14 cellular contexts compared by ENCODE assay signal in genomic region chr9:137252555-137253506, GRCh38. TPM values are rescaled to one million over a fixed set of nuclear protein-coding genes. Genes with fewer than 3 reads are reported as not detected.
DNase-seq lines count a peak whose midpoint lies in the region; ATAC-seq and TF ChIP-seq lines count a peak whose summit lies in the region.
"Had no signal": no experiment of that assay in that cellular context is flagged by ENCODE, and none has a peak within 500 bp of the region (broad histone marks: within the 10 kb centered on the region; RNA-seq: fewer than 3 reads in every experiment).

No MANE protein-coding gene starts in this region.

- H3K9ac ChIP-seq in trophoblast cell (ENCODE audit: low read length), result no peak overlapping the region

- H2AFZ ChIP-seq in trophoblast cell (ENCODE audit: insufficient read depth, low read length, poor library complexity), result no peak overlapping the region

- H3K4me3 ChIP-seq in trophoblast cell (ENCODE audit: low read depth, low read length) (no peak overlapping the region), testis (no peak overlapping the region)

- H3K79me1 ChIP-seq in trophoblast cell (ENCODE audit: low read length), result peaks cover 12% of the 10 kb centered on the region

- peaks cover 12% of the 10 kb centered on the region for H3K79me2 ChIP-seq in trophoblast cell (ENCODE audit: control insufficient read depth, insufficient read depth, low read length, poor library complexity)

- no peaks in the 10 kb centered on the region for H3K27me3 ChIP-seq in trophoblast cell (ENCODE audit: insufficient read depth, low read length)
- H3K27me3 ChIP-seq in testis, result no peaks in the 10 kb centered on the region
- H3K27me3 ChIP-seq: gastrocnemius medialis had no signal

- H3K14ac ChIP-seq in trophoblast cell (ENCODE audit: low read length), result no peak overlapping the region

- no peak for ATAC-seq in HG03469 (IDR thresholded peaks at IDR 0.05; ENCODE audit: unreplicated experiment)
- ATAC-seq: activated T-helper 17 cell treated with anti-CD3 and anti-CD28 coated beads, Interleukin-2, amount 50 U/mL, for 72 hours; gastrocnemius medialis had no signal

- H2BK120ac ChIP-seq in trophoblast cell (ENCODE audit: insufficient read depth, low read length, poor library complexity), result no peak overlapping the region

- POLR2A ChIA-PET in RWPE1 (lab: Yijun Ruan, JAX; ENCODE audit: low non-redundant PET), result interaction anchor here (0.6 to 2.5 kb wide), 5 partner anchors 9 to 21 kb away, joined by 3 to 9 read pairs (median 7); partner anchors contain the start of gene TUBB4B

- TF ChIP-seq CTCF in RWPE1 (conservative IDR thresholded peaks at IDR 0.05; ENCODE audit: low read depth), result no peak
- no peak for TF ChIP-seq CTCF in testis (IDR thresholded peaks at IDR 0.05)

- H3K36me3 ChIP-seq in trophoblast cell (ENCODE audit: control insufficient read depth in 1 of 2, insufficient read depth in 2 of 2, low read length in 2 of 2) (peaks cover 11% of the 10 kb centered on the region in 2 experiments), testis (ENCODE audit: low read depth, missing control alignments) (no peaks in the 10 kb centered on the region)

- DNase-seq in NCI-H82 (lab: John Stamatoyannopoulos, UW) (peak; percentile 60), NCI-H82 treated with DMSO at 0.1 percent for 48 hours (lab: John Stamatoyannopoulos, UW; ENCODE audit: unreplicated experiment) (no peak), RWPE1 (ENCODE audit: low spot score) (no peak), trophoblast cell (peak; percentile 36 to 54), testis (no peak)
- DNase-seq: activated CD4-positive, alpha-beta T cell treated with anti-CD3 and anti-CD28 coated beads, Interleukin-2, amount 50 U/mL, for 4 hours; effector CD8-positive, alpha-beta T cell; gastrocnemius medialis; kidney; NCI-H2081 treated with DMSO at 0.1 percent for 48 hours; stimulated activated CD4-positive, alpha-beta T cell treated with anti-CD3 and anti-CD28 coated beads, Interleukin-4, amount 100 ng/mL, for 24 hours; stimulated activated naive CD4-positive, alpha-beta T cell treated with Interleukin-2 at 50 U/mL for 16 hours had no signal

- no peak overlapping the region for H2BK5ac ChIP-seq in trophoblast cell (ENCODE audit: low read depth, low read length, poor library complexity)

- WGBS in trophoblast cell (ENCODE audit: extremely low coverage, insufficient coverage, insufficient read length), result no CpG with 5 or more reads among the region's 35 CpGs
- 83 to 92% methylated on average over 25 to 35 of the region's 35 CpGs for WGBS in testis, 2 donors

- no peak overlapping the region for H2AK5ac ChIP-seq in trophoblast cell (ENCODE audit: low read length)

- no peak for TF ChIP-seq POLR2A in testis (IDR thresholded peaks at IDR 0.05)

- H3K4ac ChIP-seq in trophoblast cell (ENCODE audit: low read depth, low read length), result no peak overlapping the region

- H3K27ac ChIP-seq in RWPE1, result peak overlapping the region; percentile 84
- no peak overlapping the region for H3K27ac ChIP-seq in trophoblast cell (ENCODE audit: low read depth, low read length)
- no peak overlapping the region for H3K27ac ChIP-seq in testis
- H3K27ac ChIP-seq: gastrocnemius medialis had no signal

- H3K4me2 ChIP-seq in trophoblast cell (ENCODE audit: low read length), result no peak overlapping the region

- H3K4me1 ChIP-seq in trophoblast cell (ENCODE audit: control insufficient read depth in 1 of 2, insufficient read depth in 2 of 2, low read length in 2 of 2), result peaks cover 14 to 16% of the 10 kb centered on the region in 2 experiments
- peaks cover 56% of the 10 kb centered on the region for H3K4me1 ChIP-seq in testis

- H3K18ac ChIP-seq in trophoblast cell (ENCODE audit: low read length), result no peak overlapping the region

- no peak overlapping the region for H3K23ac ChIP-seq in trophoblast cell (ENCODE audit: low read length)

- no peak overlapping the region for H4K12ac ChIP-seq in trophoblast cell (ENCODE audit: low read depth, low read length)

- no peak overlapping the region for H2BK12ac ChIP-seq in trophoblast cell (ENCODE audit: low read length)

- CTCF ChIA-PET in RWPE1 (lab: Yijun Ruan, JAX), result interaction anchor here (0.5 to 2.3 kb wide), 4 partner anchors 10 to 261 kb away, joined by 4 to 15 read pairs (median 7); partner anchors contain the start of gene PAXX

- intact Hi-C loops in testis (cut with DNase I; ENCODE audit: low total_unique reads), result no loop called here

- H4K91ac ChIP-seq in trophoblast cell (ENCODE audit: low read depth, low read length), result no peak overlapping the region

- peaks cover 2% of the 10 kb centered on the region for H3K9me3 ChIP-seq in trophoblast cell (ENCODE audit: insufficient read depth, low read depth, low read length)
- no peaks in the 10 kb centered on the region for H3K9me3 ChIP-seq in testis
- H3K9me3 ChIP-seq: gastrocnemius medialis had no signal

- no peak overlapping the region for H4K8ac ChIP-seq in trophoblast cell (ENCODE audit: low read depth, low read length)

RNA-seq across cellular contexts. Expression of gene STPG3, which starts 1.7 kb away (rescaled TPM):
- polyA plus RNA-seq in trophoblast cell (2013), result not detected in 2 replicates
- total RNA-seq in testis, result 10 to 100 TPM; 14.6 to 34.1 TPM
- polyA plus RNA-seq in testis (ENCODE audit: insufficient read depth, low read depth, low replicate concordance), result 58.9 TPM
- total RNA-seq: activated T-helper 17 cell treated with anti-CD3 and anti-CD28 coated beads, Interleukin-2, amount 50 U/mL, for 72 hours; gastrocnemius medialis had no signal

RNA-seq across cellular contexts. Expression of gene NELFB, which starts 2.3 kb away (rescaled TPM):
- 33.0 and 34.2 TPM in 2 replicates for polyA plus RNA-seq in trophoblast cell (2013)
- total RNA-seq in testis, result 10 to 100 TPM; 60.9 to 76.7 TPM
- 55.0 TPM for polyA plus RNA-seq in testis (ENCODE audit: insufficient read depth, low read depth, low replicate concordance)

RNA-seq across cellular contexts. Expression of gene TUBB4B, which starts 11.7 kb away (rescaled TPM):
- 432 and 443 TPM in 2 replicates for polyA plus RNA-seq in trophoblast cell (2013)
- total RNA-seq in testis, result 100 to 1,000 TPM; 856 to 940 TPM
- 1,777 TPM for polyA plus RNA-seq in testis (ENCODE audit: insufficient read depth, low read depth, low replicate concordance)

RNA-seq across cellular contexts. Expression of gene SLC34A3, which starts 22.1 kb away (rescaled TPM):
- polyA plus RNA-seq in trophoblast cell (2013), result not detected in 2 replicates
- under 1 TPM; 0.24 to 0.25 TPM for total RNA-seq in testis
- 0.15 TPM for polyA plus RNA-seq in testis (ENCODE audit: insufficient read depth, low read depth, low replicate concordance)
- total RNA-seq: activated T-helper 17 cell treated with anti-CD3 and anti-CD28 coated beads, Interleukin-2, amount 50 U/mL, for 72 hours; gastrocnemius medialis had no signal

RNA-seq across cellular contexts. Expression of gene TOR4A, which starts 24.7 kb away (rescaled TPM):
- polyA plus RNA-seq in trophoblast cell (2013), result 6.7 and 6.8 TPM in 2 replicates
- total RNA-seq in testis, result 1 to 10 TPM; 3.4 to 4.5 TPM
- 2.1 TPM for polyA plus RNA-seq in testis (ENCODE audit: insufficient read depth, low read depth, low replicate concordance)

Comparison
In these comparisons a context has a peak if more than half of its experiments do, and no peak if none do; other contexts are left out.
1. DNase-seq: peak in NCI-H82 (single experiment) and trophoblast cell (2 of 2); none in NCI-H82 treated with DMSO at 0.1 percent for 48 hours (single experiment), RWPE1 (single experiment) and testis (single experiment).